19 cellular contexts compared by ENCODE assay signal in the genomic region with DNA sequence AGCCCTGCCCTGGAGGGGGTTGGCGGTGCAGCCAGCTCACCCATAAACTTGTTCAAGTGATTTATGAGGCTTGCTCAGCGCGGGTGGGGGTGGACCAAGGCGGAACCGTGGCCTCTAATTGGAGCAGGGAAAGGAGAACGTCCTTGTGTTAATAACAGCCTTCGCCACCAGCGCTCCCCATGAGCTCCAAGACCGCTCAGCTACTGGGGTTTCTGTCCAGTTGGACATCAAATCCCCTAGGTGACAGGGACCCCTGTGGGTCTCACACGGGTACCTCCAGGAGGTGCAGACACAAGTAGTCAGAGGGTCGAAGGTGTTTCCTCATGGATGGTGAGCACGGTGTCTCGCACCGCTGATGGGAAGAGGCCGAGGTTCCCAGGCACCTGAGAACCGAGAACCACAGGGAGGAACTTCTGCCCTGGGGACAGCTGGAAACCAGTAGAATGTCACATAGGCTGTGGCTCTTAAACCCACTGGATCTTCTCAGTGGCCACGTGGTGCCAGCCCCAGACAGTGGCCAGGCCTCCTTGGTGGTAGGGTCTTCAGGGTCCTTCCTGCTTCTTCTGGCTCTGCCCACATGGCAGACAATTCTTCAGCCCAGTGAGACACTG. TPM values are rescaled to one million over a fixed set of nuclear protein-coding genes. Genes with fewer than 3 reads are reported as not detected.
DNase-seq lines count a peak whose midpoint lies in the region; ATAC-seq and TF ChIP-seq lines count a peak whose summit lies in the region.
"Had no signal": no experiment of that assay in that cellular context is flagged by ENCODE, and none has a peak within 500 bp of the region (broad histone marks: within the 10 kb centered on the region; RNA-seq: fewer than 3 reads in every experiment).

No MANE protein-coding gene starts in this region.

- no peak overlapping the region for H4K12ac ChIP-seq in trophoblast cell (ENCODE audit: low read depth, low read length)

- no peak overlapping the region for H3K4ac ChIP-seq in trophoblast cell (ENCODE audit: low read depth, low read length)

- no peak overlapping the region for H3K4me3 Mint-ChIP-seq in activated naive CD4-positive, alpha-beta T cell treated with anti-CD3 and anti-CD28 coated beads for 36 hours
- H3K4me3 Mint-ChIP-seq: CD4-positive, CD25-positive, alpha-beta regulatory T cell had no signal

- ATAC-seq in left lobe of liver, result no peak
- ATAC-seq: GM12878 had no signal

- intact Hi-C loops in activated naive CD4-positive, alpha-beta T cell treated with anti-CD3 and anti-CD28 coated beads for 36 hours (cut with micrococcal nuclease), result no loop called here
- intact Hi-C loops in tibial artery (cut with DNase I; ENCODE audit: low total_unique reads), result no loop called here

- H3K14ac ChIP-seq in trophoblast cell (ENCODE audit: low read length), result no peak overlapping the region

- CTCF ChIA-PET in activated naive CD4-positive, alpha-beta T cell treated with anti-CD3 and anti-CD28 coated beads for 36 hours (lab: Charles Lee), result no interaction called here

- H3K27me3 Mint-ChIP-seq in activated naive CD4-positive, alpha-beta T cell treated with anti-CD3 and anti-CD28 coated beads for 36 hours (ENCODE audit: low read depth), result peaks cover 5% of the 10 kb centered on the region

- no peaks in the 10 kb centered on the region; the same call in 1 of the 2 replicates for H4K20me1 ChIP-seq in MM.1S (ENCODE audit: insufficient read depth, low read length)

- H3K79me1 ChIP-seq in trophoblast cell (ENCODE audit: low read length), result no peaks in the 10 kb centered on the region

- WGBS in trophoblast cell (ENCODE audit: extremely low coverage, insufficient coverage, insufficient read length), result no CpG with 5 or more reads among the region's 17 CpGs

- H3K36me3 Mint-ChIP-seq in activated naive CD4-positive, alpha-beta T cell treated with anti-CD3 and anti-CD28 coated beads for 36 hours (ENCODE audit: low read depth), result no peaks in the 10 kb centered on the region
- H3K36me3 Mint-ChIP-seq: CD4-positive, CD25-positive, alpha-beta regulatory T cell had no signal

- H3F3A ChIP-seq in MM.1S (ENCODE audit: insufficient read depth, low read length), result no peaks in the 10 kb centered on the region

- no peak overlapping the region for H2BK120ac ChIP-seq in trophoblast cell (ENCODE audit: insufficient read depth, low read length, poor library complexity)

- H3K4me1 ChIP-seq in tibial artery, result peaks cover 0 to 6% (median 4%) of the 10 kb centered on the region in 4 donors
- H3K4me1 ChIP-seq in trophoblast cell (ENCODE audit: control insufficient read depth in 1 of 2, insufficient read depth in 2 of 2, low read length in 2 of 2), result no peaks in the 10 kb centered on the region
- no peaks in the 10 kb centered on the region for H3K4me1 ChIP-seq in MM.1S (ENCODE audit: low read length)

- H3K9me2 ChIP-seq in MM.1S (replicated peaks; ENCODE audit: insufficient read depth, low read length), result no peaks in the 10 kb centered on the region

- H3K9ac ChIP-seq in trophoblast cell (ENCODE audit: low read length) (no peak overlapping the region), MM.1S (ENCODE audit: low read length) (no peak overlapping the region)

- H2AK5ac ChIP-seq in trophoblast cell (ENCODE audit: low read length), result no peak overlapping the region

- H3K4me1 Mint-ChIP-seq in activated naive CD4-positive, alpha-beta T cell treated with anti-CD3 and anti-CD28 coated beads for 36 hours (ENCODE audit: low read depth), result peaks cover 2% of the 10 kb centered on the region
- H3K4me1 Mint-ChIP-seq: CD4-positive, CD25-positive, alpha-beta regulatory T cell had no signal

- H2BK12ac ChIP-seq in trophoblast cell (ENCODE audit: low read length), result no peak overlapping the region

- H3K79me2 ChIP-seq in trophoblast cell (ENCODE audit: control insufficient read depth, insufficient read depth, low read length, poor library complexity), result no peaks in the 10 kb centered on the region
- no peaks in the 10 kb centered on the region for H3K79me2 ChIP-seq in MM.1S (ENCODE audit: low read length)

- H3K23ac ChIP-seq in trophoblast cell (ENCODE audit: low read length), result no peak overlapping the region

- H3K9me3 Mint-ChIP-seq in activated naive CD4-positive, alpha-beta T cell treated with anti-CD3 and anti-CD28 coated beads for 36 hours, result no peaks in the 10 kb centered on the region

- no peak overlapping the region for H2BK5ac ChIP-seq in trophoblast cell (ENCODE audit: low read depth, low read length, poor library complexity)

- no peak overlapping the region for H3K27ac ChIP-seq in tibial artery
- no peak overlapping the region for H3K27ac ChIP-seq in trophoblast cell (ENCODE audit: low read depth, low read length)
- H3K27ac ChIP-seq in MM.1S (ENCODE audit: low read length), result no peak overlapping the region
- H3K27ac ChIP-seq: RWPE1 had no signal

- H3K27me3 ChIP-seq in tibial artery, result peaks cover 0 to 23% of the 10 kb centered on the region in 2 donors
- H3K27me3 ChIP-seq in trophoblast cell (ENCODE audit: insufficient read depth, low read length), result no peaks in the 10 kb centered on the region
- H3K27me3 ChIP-seq in MM.1S (replicated peaks; ENCODE audit: insufficient read depth, low read length), result peaks cover 92% of the 10 kb centered on the region

- H3K27ac Mint-ChIP-seq in activated naive CD4-positive, alpha-beta T cell treated with anti-CD3 and anti-CD28 coated beads for 36 hours, result no peak overlapping the region

- peak; percentile 3 for DNase-seq in activated naive CD4-positive, alpha-beta T cell treated with anti-CD3 and anti-CD28 coated beads for 36 hours
- no peak for DNase-seq in activated naive CD4-positive, alpha-beta T cell treated with anti-CD3 and anti-CD28 coated beads, Interleukin-2, amount 50 U/mL, for 16 hours
- DNase-seq in M059J (ENCODE audit: low read depth), result peak; percentile 8
- peak; percentile 21 for DNase-seq in left lobe of liver (ENCODE audit: low spot score)
- peak; percentile 5 to 58 for DNase-seq in tibial artery
- DNase-seq in trophoblast cell, result no peak
- DNase-seq in HCEC 1CT, result no peak
- no peak for DNase-seq in MM.1S
- DNase-seq: CD4-positive, CD25-positive, alpha-beta regulatory T cell; DMS53; NCI-H146; NCI-H2107; NCI-H345; NCI-H69; NK-92 treated with Interleukin-12 subunit alpha and Interleukin-12 subunit beta, amount 100 ng/mL, for 24 hours had no signal

- H3K9me3 ChIP-seq in tibial artery (no peaks in the 10 kb centered on the region), trophoblast cell (ENCODE audit: insufficient read depth, low read depth, low read length) (peaks cover 24% of the 10 kb centered on the region), MM.1S (replicated peaks; ENCODE audit: insufficient read depth, low read length) (no peaks in the 10 kb centered on the region)

- H4K8ac ChIP-seq in trophoblast cell (ENCODE audit: low read depth, low read length), result no peak overlapping the region

- TF ChIP-seq CTCF in tibial artery (IDR thresholded peaks at IDR 0.05) (no peak), MM.1S (IDR thresholded peaks at IDR 0.05; ENCODE audit: low read length) (no peak)

- H3K36me3 ChIP-seq in tibial artery (no peaks in the 10 kb centered on the region), trophoblast cell (ENCODE audit: control insufficient read depth in 1 of 2, insufficient read depth in 2 of 2, low read length in 2 of 2) (no peaks in the 10 kb centered on the region), MM.1S (replicated peaks; ENCODE audit: insufficient read depth, low read length) (no peaks in the 10 kb centered on the region)

- no peak overlapping the region for H3K18ac ChIP-seq in trophoblast cell (ENCODE audit: low read length)

- H3K4me2 ChIP-seq in trophoblast cell (ENCODE audit: low read length) (no peak overlapping the region), MM.1S (ENCODE audit: low read depth, low read length) (no peak overlapping the region)

- H4K91ac ChIP-seq in trophoblast cell (ENCODE audit: low read depth, low read length), result no peak overlapping the region

- H2AFZ ChIP-seq in trophoblast cell (ENCODE audit: insufficient read depth, low read length, poor library complexity) (no peak overlapping the region), MM.1S (ENCODE audit: low read length) (no peak overlapping the region)

- no peak overlapping the region for H3K4me3 ChIP-seq in tibial artery
- H3K4me3 ChIP-seq in trophoblast cell (ENCODE audit: low read depth, low read length), result no peak overlapping the region
- H3K4me3 ChIP-seq in MM.1S (ENCODE audit: low read length), result no peak overlapping the region
- H3K4me3 ChIP-seq: GM12878 had no signal

RNA-seq across cellular contexts. Expression of a gene that starts 3.7 kb away (rescaled TPM):
- not detected for total RNA-seq in activated naive CD4-positive, alpha-beta T cell treated with anti-CD3 and anti-CD28 coated beads for 36 hours
- not detected in 2 replicates for total RNA-seq in M059J (2014; rRNA removed; shearing (Covaris generic))
- not detected for total RNA-seq in left lobe of liver
- not detected in 2 replicates for polyA plus RNA-seq in trophoblast cell (2013)
- total RNA-seq: A673; CD4-positive, CD25-positive, alpha-beta regulatory T cell; GM12878; LHCN-M2 had no signal
- polyA plus RNA-seq: CD4-positive, CD25-positive, alpha-beta regulatory T cell; GM12878 had no signal

RNA-seq across cellular contexts. Expression of a gene that starts 51.5 kb away (rescaled TPM):
- under 1 TPM; 0.05 to 0.20 TPM for total RNA-seq in activated naive CD4-positive, alpha-beta T cell treated with anti-CD3 and anti-CD28 coated beads for 36 hours
- total RNA-seq in M059J (2014; rRNA removed; shearing (Covaris generic)), result not detected in 2 replicates
- 0.43 TPM for total RNA-seq in left lobe of liver
- polyA plus RNA-seq in trophoblast cell (2013), result 0.19 and 0.27 TPM in 2 replicates
- total RNA-seq: LHCN-M2 had no signal
- polyA plus RNA-seq: CD4-positive, CD25-positive, alpha-beta regulatory T cell; GM12878 had no signal

Comparison
In these comparisons a context has a peak if more than half of its experiments do, and no peak if none do; other contexts are left out.
1. DNase-seq: peak in activated naive CD4-positive, alpha-beta T cell treated with anti-CD3 and anti-CD28 coated beads for 36 hours (single experiment), M059J (single experiment), left lobe of liver (single experiment) and tibial artery (2 of 2); none in activated naive CD4-positive, alpha-beta T cell treated with anti-CD3 and anti-CD28 coated beads, Interleukin-2, amount 50 U/mL, for 16 hours (single experiment), trophoblast cell (0 of 2), HCEC 1CT (single experiment) and MM.1S (single experiment).